1 cellular context compared by ENCODE assay signal in genomic region chr15:50353999-50354837, GRCh38.
A peak's percentile ranks its signal among the peaks of the same experiment; 100 is the strongest.
TF ChIP-seq lines count a peak whose summit lies in the region.

No MANE protein-coding gene starts in this region.

TF ChIP-seq in K562, 482 proteins besides CTCF, POLR2A, EP300 and RAD21 (continued from another document and continues in another):
- TF ChIP-seq MGA (IDR thresholded peaks at IDR 0.05) (peak; percentile 27; the same call in 1 of the 2 replicates), U2AF1 (optimal IDR thresholded peaks at IDR 0.05; ENCODE audit: low read depth, low read length) (peak; percentile 87), PCBP1 (IDR thresholded peaks at IDR 0.05; ENCODE audit: low read depth, low read length, poor library complexity, severe bottlenecking) (peak; percentile 16), THRAP3 (IDR thresholded peaks at IDR 0.05; ENCODE audit: borderline replicate concordance) (no peak), ETV5 (CRISPR knock-in tag; IDR thresholded peaks at IDR 0.05; ENCODE audit: low read depth) (no peak), ZBTB40 (IDR thresholded peaks at IDR 0.05) (no peak), ZBTB40 (CRISPR knock-in tag; IDR thresholded peaks at IDR 0.05) (peak; percentile 41; the same call in 1 of the 2 replicates), SOX6 (IDR thresholded peaks at IDR 0.05) (no peak), IRF1 (CRISPR knock-in tag; IDR thresholded peaks at IDR 0.05; ENCODE audit: borderline replicate concordance) (no peak), NR0B1 (IDR thresholded peaks at IDR 0.05; ENCODE audit: partially characterized antibody) (no peak), ZNF398 (CRISPR knock-in tag; IDR thresholded peaks at IDR 0.05) (no peak), TSC22D4 (tag; IDR thresholded peaks at IDR 0.05) (no peak), KDM2B (CRISPR knock-in tag; IDR thresholded peaks at IDR 0.05) (no peak), SMARCC2 (IDR thresholded peaks at IDR 0.05; ENCODE audit: low read depth) (no peak), CREB1 (IDR thresholded peaks at IDR 0.05) (no peak), CREB1 (CRISPR knock-in tag; IDR thresholded peaks at IDR 0.05) (0 out of 2 replicates have a peak, but pooled peaks have one; percentile 32), MLLT1 (IDR thresholded peaks at IDR 0.05) (peak in 1 of 2 experiments; percentile 69; a peak in 1 of 4 replicates), SLC30A9 (CRISPR knock-in tag; IDR thresholded peaks at IDR 0.05) (0 out of 2 replicates have a peak, but pooled peaks have one; percentile 35), ETS2 (tag; IDR thresholded peaks at IDR 0.05; ENCODE audit: borderline replicate concordance, poor library complexity, severe bottlenecking) (no peak), CBX8 (IDR thresholded peaks at IDR 0.05; ENCODE audit: borderline replicate concordance, extremely low read depth, low read depth, low read length, poor library complexity, severe bottlenecking) (no peak), FOXK1 (CRISPR knock-in tag; IDR thresholded peaks at IDR 0.05; ENCODE audit: borderline replicate concordance) (peak; percentile 33; the same call in 1 of the 2 replicates), HMBOX1 (IDR thresholded peaks at IDR 0.05) (no peak), KLF13 (tag; IDR thresholded peaks at IDR 0.05; ENCODE audit: borderline replicate concordance, low read depth) (no peak; the same call in 1 of the 2 replicates), ZNF121 (CRISPR knock-in tag; conservative IDR thresholded peaks at IDR 0.05) (no peak), TBL1XR1 (IDR thresholded peaks at IDR 0.05; ENCODE audit: low read length in 2 of 2) (no peak)
